Comparison of ENCODE assay signal across 30 cellular contexts in the genomic region with DNA sequence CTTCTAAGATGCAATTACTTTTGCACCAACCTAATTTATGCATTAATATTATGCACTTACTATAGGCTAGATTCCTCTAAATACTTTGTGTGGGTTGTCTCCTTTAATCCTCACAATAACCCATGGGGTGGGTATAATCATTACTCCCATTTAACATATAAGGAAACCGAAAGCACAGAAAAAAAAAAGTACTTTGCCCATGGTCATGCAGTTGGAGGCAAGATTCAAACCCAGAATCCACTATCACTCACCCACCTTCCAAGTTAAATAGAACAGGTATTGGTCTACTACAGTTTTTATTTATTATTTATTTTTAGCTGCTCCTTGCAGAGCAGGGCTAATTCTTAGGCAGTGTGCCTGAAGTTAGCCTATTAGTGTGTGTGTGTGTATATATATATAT.
"Had no signal": no experiment of that assay in that cellular context is flagged by ENCODE, and none has a peak within 500 bp of the region (broad histone marks: within the 10 kb centered on the region; RNA-seq: fewer than 3 reads in every experiment).

No MANE protein-coding gene starts in this region.

- DNase-seq: Karpas-422, Kasumi-1, KG1, MG63, MM.1S, MV-4-11, NCI-H1048, NCI-H1092, NCI-H1092 treated with DMSO at 0.1 percent for 48 hours, NCI-H1105, NCI-H1105 treated with DMSO at 0.1 percent for 48 hours, NCI-H1417 treated with DMSO at 0.1 percent for 48 hours, NCI-H1436, NCI-H1436 treated with DMSO at 0.1 percent for 48 hours, NCI-H146, NCI-H1694 treated with DMSO at 0.1 percent for 48 hours, NCI-H187, NCI-H187 treated with DMSO at 0.1 percent for 48 hours, NCI-H1930, NCI-H2029, NCI-H2029 treated with DMSO at 0.1 percent for 48 hours, NCI-H2081, NCI-H2081 treated with DMSO at 0.1 percent for 48 hours, NCI-H2107, NCI-H2171, NCI-H2171 treated with DMSO at 0.1 percent for 48 hours, NCI-H2227 treated with DMSO at 0.1 percent for 48 hours, NCI-H226, NCI-H345, NCI-H510A had no signal
